Comparison of ENCODE assay signal across 30 cellular contexts in the genomic region with DNA sequence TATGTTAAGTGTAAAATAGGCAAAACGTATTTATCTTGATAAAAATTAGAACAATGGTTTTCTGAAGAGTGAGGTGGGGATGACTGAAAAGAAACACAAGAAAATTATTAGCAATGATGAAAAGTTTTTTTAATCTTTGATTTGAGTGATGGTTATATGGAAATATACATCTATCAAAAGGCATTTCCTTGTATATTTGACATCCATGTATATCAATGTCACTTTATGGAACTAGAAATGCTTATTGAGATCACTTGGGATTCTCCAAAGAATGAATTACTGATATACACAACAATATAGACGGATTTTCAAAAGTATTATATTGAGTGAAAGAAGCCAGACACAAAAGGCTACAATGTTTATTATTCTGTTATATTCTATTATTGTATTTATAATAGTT.
"Had no signal": no experiment of that assay in that cellular context is flagged by ENCODE, and none has a peak within 500 bp of the region (broad histone marks: within the 10 kb centered on the region; RNA-seq: fewer than 3 reads in every experiment).

No MANE protein-coding gene starts in this region.

- H3K27ac ChIP-seq: adrenal gland, ascending aorta, body of pancreas, brain microvascular endothelial cell, breast epithelium, cardiac muscle cell had no signal

- H3K36me3 ChIP-seq: adrenal gland, ascending aorta, brain microvascular endothelial cell, breast epithelium, cardiac muscle cell had no signal

- DNase-seq: activated effector memory CD4-positive, alpha-beta T cell treated with anti-CD3 and anti-CD28 coated beads, Interleukin-2, amount 50 U/mL, for 16 hours; activated effector memory CD4-positive, alpha-beta T cell treated with Interleukin-2 at 50 U/mL for 16 hours; activated gamma-delta T cell; activated gamma-delta T cell treated with Interleukin-2 at 50 U/mL for 16 hours; activated naive CD4-positive, alpha-beta T cell; activated naive CD4-positive, alpha-beta T cell treated with anti-CD3 and anti-CD28 coated beads for 36 hours; activated naive CD4-positive, alpha-beta T cell treated with anti-CD3 and anti-CD28 coated beads, Interleukin-2, amount 10 ng/mL, durations not matched to agents 7 days and 5 days; activated naive CD4-positive, alpha-beta T cell treated with anti-CD3 and anti-CD28 coated beads, Interleukin-2, amount 50 U/mL, for 16 hours; activated naive CD4-positive, alpha-beta T cell treated with Interleukin-2 at 50 U/mL for 16 hours; activated naive CD8-positive, alpha-beta T cell treated with anti-CD3 and anti-CD28 coated beads for 36 hours; activated naive CD8-positive, alpha-beta T cell treated with anti-CD3 and anti-CD28 coated beads, Interleukin-2, amount 10 ng/mL, durations not matched to agents 7 days and 5 days; activated naive CD8-positive, alpha-beta T cell treated with anti-CD3 and anti-CD28 coated beads, Interleukin-2, amount 50 U/mL, for 24 hours; activated T-cell treated with anti-CD3 and anti-CD28 coated beads, Interleukin-2, amount 50 U/mL, for 1 hour; activated T-cell treated with anti-CD3 and anti-CD28 coated beads, Interleukin-2, amount 50 U/mL, for 24 hours; activated T-cell treated with anti-CD3 and anti-CD28 coated beads, Interleukin-2, amount 50 U/mL, for 4 hours; activated T-cell treated with anti-CD3 and anti-CD28 coated beads, Interleukin-2, amount 50 U/mL, for 48 hours; activated T-cell treated with anti-CD3 and anti-CD28 coated beads, Interleukin-2, amount 50 U/mL, for 72 hours; adrenal gland; amniotic stem cell; amygdala; anterior cingulate cortex; aorta; body of pancreas; brain microvascular endothelial cell; caudate nucleus; central memory CD4-positive, alpha-beta T cell; cerebellar nuclear complex had no signal

- H3K4me3 ChIP-seq: adrenal gland, ascending aorta, body of pancreas, breast epithelium, cardiac muscle cell had no signal

- H3K27me3 ChIP-seq: adrenal gland, ascending aorta, body of pancreas, brain microvascular endothelial cell, breast epithelium, cardiac muscle cell had no signal

- H3K9me3 ChIP-seq: adrenal gland, ascending aorta, body of pancreas, breast epithelium had no signal
